In the genomic region with DNA sequence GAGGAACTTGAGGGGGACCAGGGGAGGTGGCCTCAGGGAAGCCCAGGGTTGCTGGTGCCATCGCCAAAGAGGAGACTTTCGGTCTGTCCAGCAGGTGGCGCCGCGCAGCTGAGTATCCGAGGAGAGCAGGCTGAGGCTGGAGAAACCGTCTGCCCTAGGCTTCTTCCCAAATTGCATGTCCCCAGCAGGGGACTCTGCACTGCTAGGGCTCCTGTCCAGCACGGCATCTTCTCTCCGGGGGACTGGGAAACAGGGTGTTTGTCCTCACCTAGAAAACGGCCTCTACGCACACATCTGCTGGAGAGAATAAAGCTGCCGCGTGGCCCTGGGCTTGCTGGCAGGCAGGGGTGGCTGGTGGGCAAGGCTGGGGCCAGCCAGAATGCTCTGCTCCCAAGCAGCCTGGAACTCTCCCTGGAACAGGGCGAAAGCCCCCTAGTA, we compare ENCODE assay signal across 8 cellular contexts.
DNase-seq lines count a peak whose midpoint lies in the region; ATAC-seq lines count a peak whose summit lies in the region.

No MANE protein-coding gene starts in this region.

- peak; percentile 93 for ATAC-seq in HG03342 (IDR thresholded peaks at IDR 0.05; ENCODE audit: unreplicated experiment)

- DNase-seq in C1 segment of cervical spinal cord (lab: John Stamatoyannopoulos, UW): peak in 12 of 14 donors; percentile 20 to 83 (median 54)
- peak; percentile 53 for DNase-seq in GM19240 (ENCODE audit: insufficient read length, low spot score)
- DNase-seq in NCI-H510A (lab: John Stamatoyannopoulos, UW): peak; percentile 48
- peak; percentile 56 to 62 for DNase-seq in activated CD4-positive, alpha-beta T cell treated with anti-CD3 and anti-CD28 coated beads, Interleukin-2, amount 50 U/mL, for 4 hours
- peak; percentile 93 for DNase-seq in ecto neural progenitor cell (ENCODE audit: low spot score)
- peak; percentile 86 for DNase-seq in medulla oblongata (ENCODE audit: extremely low spot score)
- DNase-seq in stimulated activated CD8-positive, alpha-beta memory T cell treated with anti-CD3 and anti-CD28 coated beads, Interleukin-15, amount 100 ng/mL, for 4 hours (ENCODE audit: low read depth in 2 of 2): peak; percentile 9 to 28

Comparison
In these comparisons a context has a peak if more than half of its experiments do, and no peak if none do; other contexts are left out.
1. Peak in every context shown above with its lines: DNase-seq and ATAC-seq.
2. DNase-seq: peak in every context shown above with its lines; median percentile 93 in ecto neural progenitor cell; 86 in medulla oblongata; 59 in activated CD4-positive, alpha-beta T cell treated with anti-CD3 and anti-CD28 coated beads, Interleukin-2, amount 50 U/mL, for 4 hours; 54 in C1 segment of cervical spinal cord; 53 in GM19240; 48 in NCI-H510A; 18 in stimulated activated CD8-positive, alpha-beta memory T cell treated with anti-CD3 and anti-CD28 coated beads, Interleukin-15, amount 100 ng/mL, for 4 hours.